In the genomic region with DNA sequence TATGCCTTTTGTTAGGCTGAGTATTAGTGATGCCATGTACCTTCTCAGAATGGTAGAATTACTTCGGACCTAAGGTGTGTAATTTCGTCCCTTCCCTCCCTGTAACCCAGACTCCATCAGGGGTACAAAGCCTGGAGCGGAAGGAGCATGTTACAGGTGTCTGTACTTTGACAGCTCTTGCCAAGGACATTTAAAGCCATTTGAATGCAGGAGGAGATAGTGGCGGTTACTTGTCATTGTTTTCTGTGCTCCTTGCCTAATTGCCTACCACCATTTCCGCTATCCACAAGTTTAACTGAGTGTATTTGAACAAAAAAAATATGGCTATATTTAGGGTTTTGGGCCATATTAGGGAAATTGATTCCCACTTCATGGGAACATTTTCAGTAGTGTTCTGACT, we compare ENCODE assay signal across 10 cellular contexts. TPM values are rescaled to one million over a fixed set of nuclear protein-coding genes. Genes with fewer than 3 reads are reported as not detected.
DNase-seq lines count a peak whose midpoint lies in the region; ATAC-seq and TF ChIP-seq lines count a peak whose summit lies in the region.
"Had no signal": no experiment of that assay in that cellular context is flagged by ENCODE, and none has a peak within 500 bp of the region (broad histone marks: within the 10 kb centered on the region; RNA-seq: fewer than 3 reads in every experiment).

No MANE protein-coding gene starts in this region.

- H3K4me1 ChIP-seq in SJCRH30: peaks cover 5% of the 10 kb centered on the region; the same call in 1 of the 2 replicates

- no peaks in the 10 kb centered on the region for H3K27me3 Mint-ChIP-seq in activated CD4-positive, alpha-beta T cell treated with anti-CD3 and anti-CD28 coated beads, Interleukin-2, amount 10 ng/mL, durations not matched to agents 24 days and 14 days

- ATAC-seq in GM18502 (IDR thresholded peaks at IDR 0.05; ENCODE audit: poor library complexity, unreplicated experiment): no peak

- CTCF ChIA-PET in RWPE1 (lab: Yijun Ruan, JAX): no interaction called here

- no peak overlapping the region for H3K27ac Mint-ChIP-seq in activated CD4-positive, alpha-beta T cell treated with anti-CD3 and anti-CD28 coated beads, Interleukin-2, amount 10 ng/mL, durations not matched to agents 24 days and 14 days

- DNase-seq in activated CD4-positive, alpha-beta T cell treated with anti-CD3 and anti-CD28 coated beads, Interleukin-2, amount 10 ng/mL, durations not matched to agents 24 days and 14 days: no peak
- no peak for DNase-seq in activated CD4-positive, alpha-beta T cell treated with anti-CD3 and anti-CD28 coated beads, Interleukin-2, amount 50 U/mL, for 1 hour
- DNase-seq in NCI-H69 (lab: John Stamatoyannopoulos, UW) (peak; percentile 42), fibroblast of the aortic adventitia (ENCODE audit: low read depth) (no peak), retinal pigment epithelial cell (ENCODE audit: low read depth) (no peak), RWPE1 (ENCODE audit: low spot score) (no peak), SJCRH30 (no peak)
- DNase-seq: foreskin fibroblast, NCI-H2029 treated with DMSO at 0.1 percent for 48 hours had no signal

- no peaks in the 10 kb centered on the region for H3K36me3 ChIP-seq in SJCRH30

- H3K9me3 ChIP-seq in SJCRH30 (replicated peaks): no peaks in the 10 kb centered on the region

- H3K27me3 ChIP-seq in SJCRH30: no peaks in the 10 kb centered on the region

- H3K9me3 Mint-ChIP-seq in activated CD4-positive, alpha-beta T cell treated with anti-CD3 and anti-CD28 coated beads, Interleukin-2, amount 10 ng/mL, durations not matched to agents 24 days and 14 days: no peaks in the 10 kb centered on the region

- TF ChIP-seq CTCF in fibroblast of the aortic adventitia (IDR thresholded peaks at IDR 0.05; ENCODE audit: insufficient read depth, low read length) (no peak), retinal pigment epithelial cell (conservative IDR thresholded peaks at IDR 0.05; ENCODE audit: low read depth, low read length) (no peak), RWPE1 (conservative IDR thresholded peaks at IDR 0.05; ENCODE audit: low read depth) (no peak)

- intact Hi-C loops in activated CD4-positive, alpha-beta T cell treated with anti-CD3 and anti-CD28 coated beads, Interleukin-2, amount 10 ng/mL, durations not matched to agents 24 days and 14 days (cut with micrococcal nuclease): no loop called here

- H3K4me3 Mint-ChIP-seq in activated CD4-positive, alpha-beta T cell treated with anti-CD3 and anti-CD28 coated beads, Interleukin-2, amount 10 ng/mL, durations not matched to agents 24 days and 14 days: peak overlapping the region; percentile 100

- H3K27ac ChIP-seq in RWPE1: no peak overlapping the region
- H3K27ac ChIP-seq in SJCRH30: no peak overlapping the region

- peaks cover 6% of the 10 kb centered on the region for H3K36me3 Mint-ChIP-seq in activated CD4-positive, alpha-beta T cell treated with anti-CD3 and anti-CD28 coated beads, Interleukin-2, amount 10 ng/mL, durations not matched to agents 24 days and 14 days (ENCODE audit: low read depth)

- peaks cover 50% of the 10 kb centered on the region for H3K4me1 Mint-ChIP-seq in activated CD4-positive, alpha-beta T cell treated with anti-CD3 and anti-CD28 coated beads, Interleukin-2, amount 10 ng/mL, durations not matched to agents 24 days and 14 days

- POLR2A ChIA-PET in RWPE1 (lab: Yijun Ruan, JAX; ENCODE audit: low non-redundant PET): no interaction called here

- H3K4me3 ChIP-seq in fibroblast of the aortic adventitia (ENCODE audit: low read depth, low read length) (peak overlapping the region; percentile 89), retinal pigment epithelial cell (ENCODE audit: low read length) (peak overlapping the region; percentile 92), SJCRH30 (no peak overlapping the region)

RNA-seq across cellular contexts. Expression of a gene that starts 1.8 kb away (rescaled TPM):
- 19.1 and 19.2 TPM in 2 replicates for total RNA-seq in activated CD4-positive, alpha-beta T cell treated with anti-CD3 and anti-CD28 coated beads, Interleukin-2, amount 10 ng/mL, durations not matched to agents 24 days and 14 days
- total RNA-seq in fibroblast of the aortic adventitia (ENCODE audit: low replicate concordance): 21.2 and 34.3 TPM in 2 replicates
- 15.9 and 18.4 TPM in 2 replicates for total RNA-seq in SJCRH30 (2014; rRNA removed; shearing (Covaris generic))

RNA-seq across cellular contexts. Expression of a gene that starts 47.5 kb away (rescaled TPM):
- total RNA-seq in activated CD4-positive, alpha-beta T cell treated with anti-CD3 and anti-CD28 coated beads, Interleukin-2, amount 10 ng/mL, durations not matched to agents 24 days and 14 days: 62.9 and 64.7 TPM in 2 replicates
- total RNA-seq in fibroblast of the aortic adventitia (ENCODE audit: low replicate concordance): 23.6 and 45.1 TPM in 2 replicates
- 26.2 and 26.9 TPM in 2 replicates for total RNA-seq in SJCRH30 (2014; rRNA removed; shearing (Covaris generic))
